ENCODE assay signal across 12 cellular contexts in the genomic region with DNA sequence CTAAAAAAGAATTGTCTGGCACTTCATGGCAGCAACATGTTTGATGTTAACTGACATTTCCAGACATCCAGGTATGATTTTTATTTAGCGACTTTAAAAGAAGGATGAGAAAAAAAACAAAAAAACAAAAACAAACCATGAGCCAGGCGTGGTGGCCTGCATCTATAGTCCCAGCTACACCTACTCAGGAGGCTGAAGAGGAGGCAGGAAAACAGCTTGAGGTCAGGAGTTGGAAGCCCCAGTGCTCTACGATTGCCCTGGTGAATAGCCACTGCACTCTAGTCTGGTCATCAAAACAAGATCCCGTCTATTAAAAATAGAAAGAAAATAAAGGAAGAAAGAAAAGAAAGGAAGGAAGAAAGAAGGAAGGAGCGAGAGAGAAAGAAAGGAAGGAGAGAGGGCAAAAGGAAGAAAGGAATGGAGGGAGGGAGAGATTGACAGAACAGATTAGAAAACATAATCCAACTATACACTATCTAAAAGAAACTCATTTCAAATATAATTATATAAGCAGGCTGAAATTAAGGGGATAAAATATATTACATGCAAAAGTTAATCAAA.
DNase-seq lines count a peak whose midpoint lies in the region; ATAC-seq and TF ChIP-seq lines count a peak whose summit lies in the region.
"Had no signal": no experiment of that assay in that cellular context is flagged by ENCODE, and none has a peak within 500 bp of the region (broad histone marks: within the 10 kb centered on the region; RNA-seq: fewer than 3 reads in every experiment).

No MANE protein-coding gene starts in this region.

- peaks cover 2% of the 10 kb centered on the region for H3K4me1 ChIP-seq in neural progenitor cell
- H3K4me1 ChIP-seq: psoas muscle had no signal

- H3K27ac Mint-ChIP-seq in activated T-cell treated with anti-CD3 and anti-CD28 coated beads, Interleukin-2, amount 50 U/mL, for 72 hours = peak overlapping the region; percentile 44
- H3K27ac Mint-ChIP-seq in activated T-helper 2 cell treated with anti-CD3 and anti-CD28 coated beads, Interferon-gamma antibody, Interleukin-2, Interleukin-4, amounts not matched to agents 10 μg/mL and 5 μg/mL and 100 μg/mL, durations not matched to agents 14 hours and 24 hours and 36 hours = no peak overlapping the region
- H3K27ac Mint-ChIP-seq in progenitor cell of endocrine pancreas (peak overlapping the region; percentile 1), neural progenitor cell (no peak overlapping the region)
- H3K27ac Mint-ChIP-seq: activated CD4-positive, alpha-beta T cell treated with anti-CD3 and anti-CD28 coated beads, Interleukin-2, amount 10 ng/mL, durations not matched to agents 24 days and 14 days had no signal

- H3K79me2 ChIP-seq in neural progenitor cell (ENCODE audit: low read depth) = no peaks in the 10 kb centered on the region

- no peak for TF ChIP-seq CTCF in HL-60 (IDR thresholded peaks at IDR 0.05; ENCODE audit: insufficient read depth, low read length)
- no peak for TF ChIP-seq CTCF in progenitor cell of endocrine pancreas (IDR thresholded peaks at IDR 0.05; ENCODE audit: unreplicated experiment)
- no peak for TF ChIP-seq CTCF in neural progenitor cell (IDR thresholded peaks at IDR 0.05)

- ATAC-seq in activated T-cell treated with anti-CD3 and anti-CD28 coated beads, Interleukin-2, amount 50 U/mL, for 72 hours (replicated peaks in 1 of 2) = no peak
- ATAC-seq: psoas muscle had no signal

- H4K20me1 ChIP-seq in neural progenitor cell (ENCODE audit: low read depth) = peaks cover 68% of the 10 kb centered on the region

- H3K36me3 Mint-ChIP-seq in activated T-cell treated with anti-CD3 and anti-CD28 coated beads, Interleukin-2, amount 50 U/mL, for 72 hours (ENCODE audit: insufficient read depth in 2 of 2) = peaks cover 23 to 31% of the 10 kb centered on the region in 2 donors
- H3K36me3 Mint-ChIP-seq in activated T-helper 2 cell treated with anti-CD3 and anti-CD28 coated beads, Interferon-gamma antibody, Interleukin-2, Interleukin-4, amounts not matched to agents 10 μg/mL and 5 μg/mL and 100 μg/mL, durations not matched to agents 14 hours and 24 hours and 36 hours (ENCODE audit: low read depth) = peaks cover 14% of the 10 kb centered on the region
- H3K36me3 Mint-ChIP-seq in progenitor cell of endocrine pancreas (ENCODE audit: insufficient read depth) (no peaks in the 10 kb centered on the region), neural progenitor cell (peaks cover 3% of the 10 kb centered on the region)

- no peaks in the 10 kb centered on the region for H3K9me3 ChIP-seq in neural progenitor cell (ENCODE audit: low read depth)
- H3K9me3 ChIP-seq: psoas muscle had no signal

- H3K36me3 ChIP-seq in neural progenitor cell = no peaks in the 10 kb centered on the region

- peaks cover 4% of the 10 kb centered on the region for H3K27me3 ChIP-seq in HL-60 (ENCODE audit: insufficient read depth, poor library complexity, severe bottlenecking)
- H3K27me3 ChIP-seq in neural progenitor cell = peaks cover 100% of the 10 kb centered on the region

- no peak overlapping the region for H3K9ac ChIP-seq in neural progenitor cell

- H3K27ac ChIP-seq in HL-60 (replicated peaks) (peak overlapping the region; percentile 51), neural progenitor cell (no peak overlapping the region)
- H3K27ac ChIP-seq: psoas muscle had no signal

- DNase-seq in activated T-cell treated with anti-CD3 and anti-CD28 coated beads, Interleukin-2, amount 50 U/mL, for 72 hours = no peak
- no peak for DNase-seq in activated T-cell treated with anti-CD3 and anti-CD28 coated beads for 4 hours
- no peak for DNase-seq in HL-60 (ENCODE audit: low read depth in 1 of 2, low spot score in 1 of 2)
- no peak for DNase-seq in activated T-helper 2 cell treated with anti-CD3 and anti-CD28 coated beads, Interferon-gamma antibody, Interleukin-2, Interleukin-4, amounts not matched to agents 10 μg/mL and 5 μg/mL and 100 μg/mL, durations not matched to agents 14 hours and 24 hours and 36 hours (ENCODE audit: low spot score)
- no peak for DNase-seq in progenitor cell of endocrine pancreas (ENCODE audit: low spot score, unreplicated experiment)
- no peak for DNase-seq in NCI-H128 (lab: John Stamatoyannopoulos, UW; ENCODE audit: unreplicated experiment)
- no peak for DNase-seq in neural progenitor cell (ENCODE audit: low spot score)
- no peak for DNase-seq in HK-2 (ENCODE audit: unreplicated experiment)
- DNase-seq: activated CD4-positive, alpha-beta T cell treated with anti-CD3 and anti-CD28 coated beads, Interleukin-2, amount 10 ng/mL, durations not matched to agents 24 days and 14 days; anterior cingulate cortex; NCI-H69; psoas muscle had no signal

- no peak overlapping the region for H2AFZ ChIP-seq in neural progenitor cell (replicated peaks)

- H3K4me1 Mint-ChIP-seq in activated T-cell treated with anti-CD3 and anti-CD28 coated beads, Interleukin-2, amount 50 U/mL, for 72 hours (ENCODE audit: low read depth) = peaks cover 34% of the 10 kb centered on the region
- H3K4me1 Mint-ChIP-seq in activated T-helper 2 cell treated with anti-CD3 and anti-CD28 coated beads, Interferon-gamma antibody, Interleukin-2, Interleukin-4, amounts not matched to agents 10 μg/mL and 5 μg/mL and 100 μg/mL, durations not matched to agents 14 hours and 24 hours and 36 hours (ENCODE audit: low read depth) = peaks cover 8% of the 10 kb centered on the region
- H3K4me1 Mint-ChIP-seq in progenitor cell of endocrine pancreas (ENCODE audit: low read depth) = no peaks in the 10 kb centered on the region
- H3K4me1 Mint-ChIP-seq in neural progenitor cell = no peaks in the 10 kb centered on the region

- intact Hi-C loops in activated T-helper 2 cell treated with anti-CD3 and anti-CD28 coated beads, Interferon-gamma antibody, Interleukin-2, Interleukin-4, amounts not matched to agents 10 μg/mL and 5 μg/mL and 100 μg/mL, durations not matched to agents 14 hours and 24 hours and 36 hours (cut with micrococcal nuclease) = loop anchor here (10.0 kb wide), 1 partner anchor 1107 kb away; no protein-coding TSS in a partner anchor

- peak overlapping the region; percentile 69 to 84 for H3K4me3 Mint-ChIP-seq in activated T-cell treated with anti-CD3 and anti-CD28 coated beads, Interleukin-2, amount 50 U/mL, for 72 hours
- peak overlapping the region; percentile 56 for H3K4me3 Mint-ChIP-seq in activated T-helper 2 cell treated with anti-CD3 and anti-CD28 coated beads, Interferon-gamma antibody, Interleukin-2, Interleukin-4, amounts not matched to agents 10 μg/mL and 5 μg/mL and 100 μg/mL, durations not matched to agents 14 hours and 24 hours and 36 hours (ENCODE audit: low read depth)
- H3K4me3 Mint-ChIP-seq in progenitor cell of endocrine pancreas (ENCODE audit: low read depth) (no peak overlapping the region), neural progenitor cell (no peak overlapping the region)

- no peak overlapping the region for H3K4me2 ChIP-seq in neural progenitor cell

- peaks cover 5% of the 10 kb centered on the region for H3F3A ChIP-seq in neural progenitor cell (ENCODE audit: low read depth)

- H3K9me3 Mint-ChIP-seq in activated T-cell treated with anti-CD3 and anti-CD28 coated beads, Interleukin-2, amount 50 U/mL, for 72 hours = peaks cover 3% of the 10 kb centered on the region in 2 donors
- H3K9me3 Mint-ChIP-seq in activated T-helper 2 cell treated with anti-CD3 and anti-CD28 coated beads, Interferon-gamma antibody, Interleukin-2, Interleukin-4, amounts not matched to agents 10 μg/mL and 5 μg/mL and 100 μg/mL, durations not matched to agents 14 hours and 24 hours and 36 hours = peaks cover 14% of the 10 kb centered on the region
- no peaks in the 10 kb centered on the region for H3K9me3 Mint-ChIP-seq in progenitor cell of endocrine pancreas (ENCODE audit: low read depth)
- peaks cover 28% of the 10 kb centered on the region for H3K9me3 Mint-ChIP-seq in neural progenitor cell

- H3K27me3 Mint-ChIP-seq in activated T-cell treated with anti-CD3 and anti-CD28 coated beads, Interleukin-2, amount 50 U/mL, for 72 hours (ENCODE audit: low read depth) = peaks cover 95% of the 10 kb centered on the region
- peaks cover 80% of the 10 kb centered on the region for H3K27me3 Mint-ChIP-seq in activated T-helper 2 cell treated with anti-CD3 and anti-CD28 coated beads, Interferon-gamma antibody, Interleukin-2, Interleukin-4, amounts not matched to agents 10 μg/mL and 5 μg/mL and 100 μg/mL, durations not matched to agents 14 hours and 24 hours and 36 hours (ENCODE audit: low read depth)
- H3K27me3 Mint-ChIP-seq in progenitor cell of endocrine pancreas = peaks cover 92% of the 10 kb centered on the region
- H3K27me3 Mint-ChIP-seq in neural progenitor cell (ENCODE audit: insufficient read depth, low read depth) = peaks cover 95% of the 10 kb centered on the region

- no peak overlapping the region for H3K4me3 ChIP-seq in HL-60 (replicated peaks; ENCODE audit: insufficient read depth, low read length)
- no peak overlapping the region for H3K4me3 ChIP-seq in neural progenitor cell
- H3K4me3 ChIP-seq: psoas muscle had no signal

Comparison
In these comparisons a context has a peak if more than half of its experiments do, and no peak if none do; other contexts are left out.
1. H3K27ac Mint-ChIP-seq: peak in activated T-cell treated with anti-CD3 and anti-CD28 coated beads, Interleukin-2, amount 50 U/mL, for 72 hours (single experiment) and progenitor cell of endocrine pancreas (single experiment); none in activated T-helper 2 cell treated with anti-CD3 and anti-CD28 coated beads, Interferon-gamma antibody, Interleukin-2, Interleukin-4, amounts not matched to agents 10 μg/mL and 5 μg/mL and 100 μg/mL, durations not matched to agents 14 hours and 24 hours and 36 hours (single experiment) and neural progenitor cell (single experiment).
2. H3K4me3 Mint-ChIP-seq: peak in activated T-cell treated with anti-CD3 and anti-CD28 coated beads, Interleukin-2, amount 50 U/mL, for 72 hours (2 of 2) and activated T-helper 2 cell treated with anti-CD3 and anti-CD28 coated beads, Interferon-gamma antibody, Interleukin-2, Interleukin-4, amounts not matched to agents 10 μg/mL and 5 μg/mL and 100 μg/mL, durations not matched to agents 14 hours and 24 hours and 36 hours (single experiment); none in progenitor cell of endocrine pancreas (single experiment) and neural progenitor cell (single experiment).